In genomic region chr17:6208608-6209180, GRCh38 we compare ENCODE assay signal across 31 cellular contexts.
"Had no signal": no experiment of that assay in that cellular context is flagged by ENCODE, and none has a peak within 500 bp of the region (broad histone marks: within the 10 kb centered on the region; RNA-seq: fewer than 3 reads in every experiment).

No MANE protein-coding gene starts in this region.

- H3K9me3 ChIP-seq: adrenal gland, body of pancreas, gastroesophageal sphincter, heart right ventricle had no signal

- H3K4me3 Mint-ChIP-seq: activated B cell treated with CpG ODN at 0.5 μM for 24 hours; activated CD8-positive, alpha-beta T cell treated with anti-CD3 and anti-CD28 coated beads for 36 hours; activated naive CD4-positive, alpha-beta T cell treated with anti-CD3 and anti-CD28 coated beads for 36 hours; activated naive CD4-positive, alpha-beta T cell treated with anti-CD3 and anti-CD28 coated beads, Interleukin-2, amount 50 U/mL, for 24 hours; activated naive CD8-positive, alpha-beta T cell treated with anti-CD3 and anti-CD28 coated beads for 36 hours; activated naive CD8-positive, alpha-beta T cell treated with anti-CD3 and anti-CD28 coated beads, Interleukin-2, amount 50 U/mL, for 24 hours; activated T-cell treated with anti-CD3 and anti-CD28 coated beads, Interleukin-2, amount 50 U/mL, for 4 hours; activated T-helper 17 cell treated with anti-CD3 and anti-CD28 coated beads, Interleukin-2, amount 50 U/mL, for 72 hours; T-helper 17 cell; T-helper 2 cell treated with Interferon-gamma antibody and Interleukin-4, amounts not matched to agents 5 μg/mL and 100 μg/mL, for 36 hours had no signal

- H3K27ac ChIP-seq: adrenal gland, body of pancreas, foreskin keratinocyte, gastroesophageal sphincter, heart right ventricle, WERI-Rb-1 had no signal

- H3K4me3 ChIP-seq: adrenal gland, body of pancreas, gastroesophageal sphincter, heart right ventricle had no signal

- H3K36me3 ChIP-seq: adrenal gland, gastroesophageal sphincter, heart right ventricle, WERI-Rb-1 had no signal

- H3K27ac Mint-ChIP-seq: activated B cell treated with CpG ODN at 0.5 μM for 24 hours; activated CD8-positive, alpha-beta T cell treated with anti-CD3 and anti-CD28 coated beads for 36 hours; activated naive CD4-positive, alpha-beta T cell treated with anti-CD3 and anti-CD28 coated beads for 36 hours; activated naive CD4-positive, alpha-beta T cell treated with anti-CD3 and anti-CD28 coated beads, Interleukin-2, amount 50 U/mL, for 24 hours; activated naive CD8-positive, alpha-beta T cell treated with anti-CD3 and anti-CD28 coated beads for 36 hours; activated naive CD8-positive, alpha-beta T cell treated with anti-CD3 and anti-CD28 coated beads, Interleukin-2, amount 50 U/mL, for 24 hours; activated T-helper 17 cell treated with anti-CD3 and anti-CD28 coated beads, Interleukin-2, amount 50 U/mL, for 72 hours; T-helper 17 cell; T-helper 2 cell treated with Interferon-gamma antibody and Interleukin-4, amounts not matched to agents 5 μg/mL and 100 μg/mL, for 36 hours had no signal

- ATAC-seq: activated CD4-positive, CD25-positive, alpha-beta regulatory T cell treated with anti-CD3 and anti-CD28 coated beads, Interleukin-2, amount 50 U/mL, for 24 hours; activated CD8-positive, alpha-beta T cell treated with anti-CD3 and anti-CD28 coated beads for 36 hours; activated naive CD8-positive, alpha-beta T cell treated with anti-CD3 and anti-CD28 coated beads, Interleukin-2, amount 50 U/mL, for 24 hours; activated T-cell treated with anti-CD3 and anti-CD28 coated beads, Interleukin-2, amount 50 U/mL, for 4 hours; activated T-helper 17 cell treated with anti-CD3 and anti-CD28 coated beads, Interleukin-2, amount 50 U/mL, for 72 hours; body of pancreas; esophagus mucosa; foreskin keratinocyte; gastroesophageal sphincter; heart right ventricle; T-helper 17 cell had no signal

- H3K27me3 Mint-ChIP-seq: activated B cell treated with CpG ODN at 0.5 μM for 24 hours had no signal

- H3K4me1 Mint-ChIP-seq: activated B cell treated with CpG ODN at 0.5 μM for 24 hours; activated naive CD4-positive, alpha-beta T cell treated with anti-CD3 and anti-CD28 coated beads, Interleukin-2, amount 50 U/mL, for 24 hours; activated naive CD8-positive, alpha-beta T cell treated with anti-CD3 and anti-CD28 coated beads for 36 hours; activated naive CD8-positive, alpha-beta T cell treated with anti-CD3 and anti-CD28 coated beads, Interleukin-2, amount 50 U/mL, for 24 hours; activated T-helper 17 cell treated with anti-CD3 and anti-CD28 coated beads, Interleukin-2, amount 50 U/mL, for 72 hours had no signal

- H3K9me3 Mint-ChIP-seq: activated B cell treated with CpG ODN at 0.5 μM for 24 hours; activated CD8-positive, alpha-beta T cell treated with anti-CD3 and anti-CD28 coated beads for 36 hours; activated naive CD4-positive, alpha-beta T cell treated with anti-CD3 and anti-CD28 coated beads for 36 hours; activated naive CD4-positive, alpha-beta T cell treated with anti-CD3 and anti-CD28 coated beads, Interleukin-2, amount 50 U/mL, for 24 hours; activated naive CD8-positive, alpha-beta T cell treated with anti-CD3 and anti-CD28 coated beads for 36 hours; activated naive CD8-positive, alpha-beta T cell treated with anti-CD3 and anti-CD28 coated beads, Interleukin-2, amount 50 U/mL, for 24 hours; activated T-cell treated with anti-CD3 and anti-CD28 coated beads, Interleukin-2, amount 50 U/mL, for 4 hours; activated T-helper 17 cell treated with anti-CD3 and anti-CD28 coated beads, Interleukin-2, amount 50 U/mL, for 72 hours; T-helper 2 cell treated with Interferon-gamma antibody and Interleukin-4, amounts not matched to agents 5 μg/mL and 100 μg/mL, for 36 hours had no signal

- H3K27me3 ChIP-seq: body of pancreas had no signal

- H3K4me1 ChIP-seq: adrenal gland, body of pancreas, foreskin keratinocyte, gastroesophageal sphincter, heart right ventricle had no signal

- H3K36me3 Mint-ChIP-seq: activated naive CD4-positive, alpha-beta T cell treated with anti-CD3 and anti-CD28 coated beads, Interleukin-2, amount 50 U/mL, for 24 hours; activated naive CD8-positive, alpha-beta T cell treated with anti-CD3 and anti-CD28 coated beads for 36 hours had no signal

- DNase-seq: activated B cell treated with CpG ODN at 0.5 μM for 24 hours; activated CD4-positive, alpha-beta T cell treated with anti-CD3 and anti-CD28 coated beads for 48 hours; activated CD4-positive, alpha-beta T cell treated with anti-CD3 and anti-CD28 coated beads, Interleukin-2, amount 50 U/mL, for 1 hour; activated CD4-positive, alpha-beta T cell treated with anti-CD3 and anti-CD28 coated beads, Interleukin-2, amount 50 U/mL, for 48 hours; activated CD8-positive, alpha-beta memory T cell treated with anti-CD3 and anti-CD28 coated beads for 24 hours; activated CD8-positive, alpha-beta T cell treated with anti-CD3 and anti-CD28 coated beads for 36 hours; activated effector memory CD4-positive, alpha-beta T cell treated with anti-CD3 and anti-CD28 coated beads, Interleukin-2, amount 50 U/mL, for 16 hours; activated naive CD4-positive, alpha-beta T cell treated with anti-CD3 and anti-CD28 coated beads for 36 hours; activated naive CD8-positive, alpha-beta T cell treated with anti-CD3 and anti-CD28 coated beads for 36 hours; activated naive CD8-positive, alpha-beta T cell treated with anti-CD3 and anti-CD28 coated beads, Interleukin-2, amount 50 U/mL, for 24 hours; activated T-cell treated with anti-CD3 and anti-CD28 coated beads, Interleukin-2, amount 50 U/mL, for 4 hours; adrenal gland; amygdala; aorta; body of pancreas; caudate nucleus; cortex of kidney; dermis blood vessel endothelial cell; effector CD8-positive, alpha-beta T cell; foreskin keratinocyte; heart right ventricle; T-helper 1 cell; T-helper 17 cell; T1000; WERI-Rb-1 had no signal
